Comparison of ENCODE assay signal across 10 cellular contexts in genomic region chr1:2584822-2585317, GRCh38. TPM values are rescaled to one million over a fixed set of nuclear protein-coding genes. Genes with fewer than 3 reads are reported as not detected.
DNase-seq lines count a peak whose midpoint lies in the region; ATAC-seq lines count a peak whose summit lies in the region.
"Had no signal": no experiment of that assay in that cellular context is flagged by ENCODE, and none has a peak within 500 bp of the region (broad histone marks: within the 10 kb centered on the region; RNA-seq: fewer than 3 reads in every experiment).

No MANE protein-coding gene starts in this region.

- H3K4me1 Mint-ChIP-seq in central memory CD8-positive, alpha-beta T cell = peaks cover 31% of the 10 kb centered on the region

- ATAC-seq in Right ventricle myocardium inferior (no peak), Right ventricle myocardium superior (ENCODE audit: poor library complexity) (no peak), aorta (ENCODE audit: low FRiP score) (no peak), HG03432 (IDR thresholded peaks at IDR 0.05; ENCODE audit: unreplicated experiment) (no peak)
- ATAC-seq in central memory CD8-positive, alpha-beta T cell (replicated peaks; ENCODE audit: extremely low read depth, poor library complexity, severe bottlenecking) = no peak

- H3K27ac ChIP-seq in muscle layer of duodenum (ENCODE audit: low read length) = peak overlapping the region; percentile 97
- no peak overlapping the region for H3K27ac ChIP-seq in aorta (ENCODE audit: low read depth in 1 of 2, low read length in 2 of 2)

- peak overlapping the region in 1 of 2 donors; percentile 82 for H3K4me3 ChIP-seq in muscle layer of duodenum (ENCODE audit: low read depth in 1 of 2, low read length in 2 of 2)
- no peak overlapping the region for H3K4me3 ChIP-seq in aorta (ENCODE audit: low read length in 2 of 2)

- H3K9me3 ChIP-seq in muscle layer of duodenum (ENCODE audit: control insufficient read depth in 1 of 2, low read length in 2 of 2) (no peaks in the 10 kb centered on the region), aorta (ENCODE audit: control insufficient read depth, low read length) (no peaks in the 10 kb centered on the region)

- 31 to 40% methylated on average over 11 of the region's 11 CpGs for WGBS in aorta, 2 donors

- DNase-seq in Right ventricle myocardium inferior (ENCODE audit: missing footprints) (peak; percentile 18), Right ventricle myocardium superior (no peak), aorta (peak; percentile 30 to 48), hepatic stellate cell (ENCODE audit: low spot score) (no peak), AG08396 (ENCODE audit: low spot score) (no peak)
- no peak for DNase-seq in central memory CD8-positive, alpha-beta T cell (ENCODE audit: low spot score in 2 of 2)
- DNase-seq: NCI-H2107 had no signal

- H3K36me3 ChIP-seq in muscle layer of duodenum (ENCODE audit: control insufficient read depth in 1 of 2, insufficient read depth in 2 of 2, low read length in 2 of 2) (peaks cover 0 to 10% of the 10 kb centered on the region in 2 donors), aorta (ENCODE audit: control insufficient read depth in 1 of 2, insufficient read depth in 2 of 2, low read length in 1 of 2) (no peaks in the 10 kb centered on the region)

- H3K27me3 ChIP-seq in muscle layer of duodenum (ENCODE audit: low read depth, low read length) = no peaks in the 10 kb centered on the region
- no peaks in the 10 kb centered on the region for H3K27me3 ChIP-seq in aorta (ENCODE audit: control insufficient read depth in 1 of 2, insufficient read depth in 2 of 2, low read length in 1 of 2)

- H3K27ac Mint-ChIP-seq in central memory CD8-positive, alpha-beta T cell (ENCODE audit: low read depth) = peak overlapping the region; percentile 95

- no peaks in the 10 kb centered on the region for H3K27me3 Mint-ChIP-seq in central memory CD8-positive, alpha-beta T cell

- intact Hi-C loops in Right ventricle myocardium inferior (cut with DNase I) = no loop called here
- intact Hi-C loops in Right ventricle myocardium superior (cut with DNase I) = no loop called here
- intact Hi-C loops in aorta (cut with DNase I) = loop anchor here (5.0 to 10.0 kb wide), 2 partner anchors 60 to 393 kb away; partner anchors contain the start of genes FAAP20 (in 1 of the 2) and PANK4 (in 1 of the 2)

- H3K4me1 ChIP-seq in muscle layer of duodenum (ENCODE audit: control insufficient read depth in 1 of 2, insufficient read depth in 2 of 2, low read length in 2 of 2) = peaks cover 0 to 34% of the 10 kb centered on the region in 2 donors
- H3K4me1 ChIP-seq in aorta (ENCODE audit: control insufficient read depth in 1 of 2, insufficient read depth in 2 of 2, low read length in 2 of 2) = no peaks in the 10 kb centered on the region

- no peaks in the 10 kb centered on the region for H3K9me3 Mint-ChIP-seq in central memory CD8-positive, alpha-beta T cell

- peaks cover 11% of the 10 kb centered on the region for H3K36me3 Mint-ChIP-seq in central memory CD8-positive, alpha-beta T cell (ENCODE audit: insufficient read depth)

- H3K4me3 Mint-ChIP-seq in central memory CD8-positive, alpha-beta T cell = peak overlapping the region; percentile 77

RNA-seq across cellular contexts. Expression of gene PRXL2B, which starts 1.7 kb away (rescaled TPM):
- total RNA-seq in Right ventricle myocardium inferior (12.2 TPM), Right ventricle myocardium superior (9.8 TPM), aorta (10 to 100 TPM in 1 of 2 donors, 1 to 10 TPM in 1; 7.1 to 15.1 TPM)
- 1 to 10 TPM; 6.4 to 7.8 TPM for polyA plus RNA-seq in aorta

RNA-seq across cellular contexts. Expression of gene TNFRSF14, which starts 28.7 kb away (rescaled TPM):
- total RNA-seq in Right ventricle myocardium inferior (15.7 TPM), Right ventricle myocardium superior (16.0 TPM), aorta (10 to 100 TPM; 33.9 to 89.1 TPM)
- polyA plus RNA-seq in aorta = 100 to 1,000 TPM in 1 of 2 donors, 10 to 100 TPM in 1; 55.7 to 137 TPM

RNA-seq across cellular contexts. Expression of gene MMEL1, which starts 47.9 kb away (rescaled TPM):
- 0.35 TPM for total RNA-seq in Right ventricle myocardium inferior
- total RNA-seq in Right ventricle myocardium superior = 0.48 TPM
- total RNA-seq in aorta = 1 to 10 TPM in 1 of 2 donors, under 1 TPM in 1; 0.94 to 2.4 TPM
- 1 to 10 TPM in 1 of 2 donors, under 1 TPM in 1; 0.63 to 1.8 TPM for polyA plus RNA-seq in aorta

RNA-seq across cellular contexts. Expression of gene HES5, which starts 54.8 kb away (rescaled TPM):
- total RNA-seq in Right ventricle myocardium inferior (1.3 TPM), Right ventricle myocardium superior (1.6 TPM), aorta (1 to 10 TPM in 1 of 2 donors, under 1 TPM in 1; 0.36 to 2.1 TPM)
- polyA plus RNA-seq in aorta = not detected
- total RNA-seq: glomerular endothelial cell had no signal

RNA-seq across cellular contexts. Expression of gene PANK4, which starts 58.5 kb away (rescaled TPM):
- 46.4 TPM for total RNA-seq in Right ventricle myocardium inferior
- total RNA-seq in Right ventricle myocardium superior = 45.5 TPM
- total RNA-seq in aorta = 10 to 100 TPM; 19.6 to 28.2 TPM
- polyA plus RNA-seq in aorta = 10 to 100 TPM in 1 of 2 donors, 1 to 10 TPM in 1; 5.5 to 22.2 TPM

Comparison
In these comparisons a context has a peak if more than half of its experiments do, and no peak if none do; other contexts are left out.
1. DNase-seq: peak in Right ventricle myocardium inferior (single experiment) and aorta (2 of 2); none in Right ventricle myocardium superior (single experiment), central memory CD8-positive, alpha-beta T cell (0 of 2), hepatic stellate cell (single experiment) and AG08396 (single experiment).
2. intact Hi-C loops: an anchor here in aorta (5.0 to 10.0 kb wide); none called in Right ventricle myocardium inferior and Right ventricle myocardium superior.